Comparison of ENCODE assay signal across 21 cellular contexts in the genomic region with DNA sequence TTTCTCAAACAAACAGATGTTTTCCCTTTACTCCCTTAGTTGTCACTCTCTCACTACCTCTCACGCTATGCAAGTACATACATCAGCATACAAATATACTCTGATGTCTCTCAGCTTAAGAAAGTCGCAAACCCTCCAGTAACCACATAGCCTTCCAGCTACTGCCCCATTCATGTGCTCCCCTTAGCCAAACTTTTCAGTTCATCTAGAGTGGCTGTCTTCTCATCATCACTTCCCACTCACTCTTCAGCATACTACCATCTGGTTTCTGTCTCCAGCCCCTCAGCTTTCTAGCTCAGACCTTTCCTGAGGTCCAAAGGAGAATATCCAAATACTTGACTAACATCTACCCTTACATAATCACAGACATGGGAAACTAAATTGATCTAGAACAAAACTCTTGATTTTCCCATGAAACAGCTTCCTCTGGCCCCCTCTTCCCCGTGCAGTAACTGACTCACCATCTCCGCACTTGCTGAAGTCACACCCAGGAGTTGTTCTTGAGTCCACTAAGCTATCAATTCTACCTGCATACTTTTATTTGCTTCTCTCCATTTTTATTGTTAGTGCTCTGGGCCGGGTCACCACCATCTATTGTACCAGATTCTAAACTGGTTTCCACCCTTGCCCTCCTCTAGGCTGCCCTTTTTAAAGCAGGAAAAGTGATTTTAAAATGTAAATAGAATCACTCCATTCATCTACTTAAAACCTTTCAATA.
"Had no signal": no experiment of that assay in that cellular context is flagged by ENCODE, and none has a peak within 500 bp of the region (broad histone marks: within the 10 kb centered on the region; RNA-seq: fewer than 3 reads in every experiment).

No MANE protein-coding gene starts in this region.

- H3K4me1 ChIP-seq: esophagus squamous epithelium, lower lobe of right lung, tibial artery had no signal

- DNase-seq: activated CD4-positive, alpha-beta memory T cell treated with anti-CD3 and anti-CD28 coated beads for 36 hours; activated CD4-positive, CD25-positive, alpha-beta regulatory T cell treated with anti-CD3 and anti-CD28 coated beads, Interleukin-2, amount 50 U/mL, for 72 hours; activated gamma-delta T cell; activated T-cell treated with anti-CD3 and anti-CD28 coated beads, Interleukin-2, amount 50 U/mL, for 48 hours; aorta; brain microvascular endothelial cell; cerebellar nuclear complex; cortex of kidney; effector CD8-positive, alpha-beta T cell; esophagus squamous epithelium; heart right ventricle; lower lobe of right lung; nucleus accumbens; posterior cingulate gyrus; retina; stimulated activated CD4-positive, alpha-beta T cell treated with anti-CD3 and anti-CD28 coated beads, Interleukin-1b, Interleukin-23, amount 100 ng/mL, for 48 hours; stimulated activated CD8-positive, alpha-beta memory T cell treated with anti-CD3 and anti-CD28 coated beads, Interleukin-4, amount 100 ng/mL, for 48 hours; substantia nigra; tibial artery had no signal

- H3K27me3 Mint-ChIP-seq: activated CD4-positive, alpha-beta memory T cell treated with anti-CD3 and anti-CD28 coated beads for 36 hours had no signal

- ATAC-seq: lower lobe of right lung had no signal

- H3K4me3 Mint-ChIP-seq: activated CD4-positive, alpha-beta memory T cell treated with anti-CD3 and anti-CD28 coated beads for 36 hours; nephron; T-helper 1 cell treated with Interleukin-12 subunit alpha and Interleukin-12 subunit beta and Interleukin-4 antibody, amounts not matched to agents 30 μg/mL and 1 μg/mL, for 36 hours had no signal

- H3K9me3 ChIP-seq: esophagus squamous epithelium, lower lobe of right lung, tibial artery had no signal

- H3K4me1 Mint-ChIP-seq: nephron had no signal

- H3K27ac ChIP-seq: brain microvascular endothelial cell, esophagus squamous epithelium, heart right ventricle, lower lobe of right lung, tibial artery had no signal

- H3K27me3 ChIP-seq: brain microvascular endothelial cell, esophagus squamous epithelium, heart right ventricle, tibial artery had no signal

- H3K27ac Mint-ChIP-seq: activated CD4-positive, alpha-beta memory T cell treated with anti-CD3 and anti-CD28 coated beads for 36 hours; nephron; T-helper 1 cell treated with Interleukin-12 subunit alpha and Interleukin-12 subunit beta and Interleukin-4 antibody, amounts not matched to agents 30 μg/mL and 1 μg/mL, for 36 hours had no signal

- H3K4me3 ChIP-seq: esophagus squamous epithelium, heart right ventricle, lower lobe of right lung, tibial artery had no signal

- H3K9me3 Mint-ChIP-seq: T-helper 1 cell treated with Interleukin-12 subunit alpha and Interleukin-12 subunit beta and Interleukin-4 antibody, amounts not matched to agents 30 μg/mL and 1 μg/mL, for 36 hours had no signal

- H3K36me3 ChIP-seq: brain microvascular endothelial cell, esophagus squamous epithelium, heart right ventricle, lower lobe of right lung, tibial artery had no signal
